Comparison of ENCODE assay signal across 18 cellular contexts in the genomic region with DNA sequence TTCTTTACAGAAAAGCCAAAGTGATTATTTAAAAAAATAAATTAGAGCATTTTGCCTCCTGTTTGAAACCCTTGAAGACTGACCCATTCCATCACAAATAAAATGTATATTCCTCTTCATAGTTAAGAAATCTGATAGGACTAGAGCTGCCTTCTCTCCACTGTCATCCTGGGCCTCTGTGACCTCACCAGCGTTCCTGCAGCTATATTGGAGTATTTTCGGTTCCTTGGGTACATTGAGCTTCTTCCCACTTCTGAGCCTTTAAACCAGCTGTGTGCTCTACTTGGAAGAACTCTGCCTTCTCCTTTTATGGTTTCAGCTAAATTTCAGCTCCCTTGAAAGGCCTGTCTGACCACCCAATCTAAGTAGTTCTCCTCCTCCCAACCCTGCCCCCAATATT.
"Had no signal": no experiment of that assay in that cellular context is flagged by ENCODE, and none has a peak within 500 bp of the region (broad histone marks: within the 10 kb centered on the region; RNA-seq: fewer than 3 reads in every experiment).

No MANE protein-coding gene starts in this region.

- FAIRE-seq: endometrium, keratinocyte had no signal

- H3K4me1 ChIP-seq: lower lobe of right lung, upper lobe of right lung had no signal

- H3K27ac ChIP-seq: lower lobe of right lung, upper lobe of right lung had no signal

- H3K4me1 Mint-ChIP-seq: activated naive CD8-positive, alpha-beta T cell treated with anti-CD3 and anti-CD28 coated beads, Interleukin-2, amount 10 ng/mL, durations not matched to agents 7 days and 5 days; naive B cell had no signal

- H3K27me3 Mint-ChIP-seq: naive B cell, progenitor cell of endocrine pancreas had no signal

- H3K4me3 Mint-ChIP-seq: activated naive CD4-positive, alpha-beta T cell treated with anti-CD3 and anti-CD28 coated beads for 36 hours; activated naive CD8-positive, alpha-beta T cell treated with anti-CD3 and anti-CD28 coated beads, Interleukin-2, amount 10 ng/mL, durations not matched to agents 7 days and 5 days; activated T-cell treated with anti-CD3 and anti-CD28 coated beads, Interleukin-2, amount 50 U/mL, for 4 hours; naive B cell had no signal

- H3K9me3 Mint-ChIP-seq: activated naive CD4-positive, alpha-beta T cell treated with anti-CD3 and anti-CD28 coated beads for 36 hours; activated naive CD8-positive, alpha-beta T cell treated with anti-CD3 and anti-CD28 coated beads, Interleukin-2, amount 10 ng/mL, durations not matched to agents 7 days and 5 days; activated T-cell treated with anti-CD3 and anti-CD28 coated beads, Interleukin-2, amount 50 U/mL, for 4 hours; naive B cell had no signal

- H3K36me3 ChIP-seq: lower lobe of right lung, upper lobe of right lung had no signal

- H3K4me3 ChIP-seq: lower lobe of right lung, upper lobe of right lung had no signal

- H3K27ac Mint-ChIP-seq: activated naive CD4-positive, alpha-beta T cell treated with anti-CD3 and anti-CD28 coated beads for 36 hours; activated naive CD8-positive, alpha-beta T cell treated with anti-CD3 and anti-CD28 coated beads, Interleukin-2, amount 10 ng/mL, durations not matched to agents 7 days and 5 days; progenitor cell of endocrine pancreas had no signal

- ATAC-seq: activated T-cell treated with anti-CD3 and anti-CD28 coated beads, Interleukin-2, amount 50 U/mL, for 4 hours; lower lobe of right lung; upper lobe of right lung had no signal

- H3K36me3 Mint-ChIP-seq: activated naive CD8-positive, alpha-beta T cell treated with anti-CD3 and anti-CD28 coated beads, Interleukin-2, amount 10 ng/mL, durations not matched to agents 7 days and 5 days; naive B cell had no signal

- H3K27me3 ChIP-seq: upper lobe of right lung had no signal

- DNase-seq: activated CD8-positive, alpha-beta memory T cell treated with anti-CD3 and anti-CD28 coated beads, Interleukin-2, amount 50 U/mL, for 48 hours; activated effector memory CD4-positive, alpha-beta T cell treated with Interleukin-2 at 50 U/mL for 16 hours; activated naive CD4-positive, alpha-beta T cell treated with anti-CD3 and anti-CD28 coated beads for 36 hours; activated naive CD8-positive, alpha-beta T cell treated with anti-CD3 and anti-CD28 coated beads, Interleukin-2, amount 10 ng/mL, durations not matched to agents 7 days and 5 days; activated T-cell treated with anti-CD3 and anti-CD28 coated beads, Interleukin-2, amount 50 U/mL, for 4 hours; amniotic stem cell; cortex of kidney; left colon; lower lobe of right lung; mesendoderm; naive B cell; stimulated activated CD4-positive, alpha-beta T cell treated with anti-CD3 and anti-CD28 coated beads, Interleukin-4, amount 100 ng/mL, for 24 hours; stimulated activated naive CD4-positive, alpha-beta T cell treated with Interleukin-2 at 50 U/mL for 16 hours; T-helper 1 cell; upper lobe of right lung had no signal

- H3K9me3 ChIP-seq: lower lobe of right lung, upper lobe of right lung had no signal
